Comparison of ENCODE assay signal across 11 cellular contexts in the genomic region with DNA sequence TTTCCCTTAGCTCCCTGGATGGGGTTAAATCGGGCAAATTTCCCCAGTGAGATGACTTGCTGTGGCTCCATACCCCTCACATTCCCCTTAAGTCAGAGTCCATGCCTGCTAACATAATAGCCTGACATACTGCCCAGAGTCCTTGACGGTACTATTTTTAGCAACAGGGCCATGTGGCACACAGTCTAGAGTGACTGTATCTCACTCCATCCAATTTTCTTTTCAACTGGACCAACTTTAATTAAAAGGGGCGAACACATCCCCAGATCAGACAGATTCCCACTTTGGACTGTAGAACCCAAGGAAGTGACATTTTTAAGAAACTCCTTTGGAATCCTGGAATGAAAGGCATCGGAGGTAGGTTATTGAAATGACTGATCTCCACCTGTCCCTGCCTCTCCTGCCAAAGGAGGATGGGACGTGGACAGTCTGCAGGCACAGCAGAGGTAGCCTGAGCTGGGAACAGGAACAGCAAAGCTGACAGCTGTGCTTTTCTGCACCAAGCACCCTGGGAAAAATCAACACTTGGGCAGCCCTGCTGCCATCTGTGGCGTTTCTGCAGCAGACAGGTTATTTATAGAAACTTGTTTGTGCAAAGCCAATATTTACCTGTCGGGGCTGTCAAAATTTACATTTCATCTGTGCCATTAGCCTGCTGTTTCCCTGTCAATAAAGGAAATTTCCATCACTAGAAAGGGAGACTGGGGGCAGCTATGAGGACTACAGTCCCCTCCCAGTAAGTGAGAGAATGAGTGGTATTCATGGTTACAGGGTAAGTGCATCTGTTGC.
DNase-seq lines count a peak whose midpoint lies in the region; ATAC-seq and TF ChIP-seq lines count a peak whose summit lies in the region.
"Had no signal": no experiment of that assay in that cellular context is flagged by ENCODE, and none has a peak within 500 bp of the region (broad histone marks: within the 10 kb centered on the region; RNA-seq: fewer than 3 reads in every experiment).

No MANE protein-coding gene starts in this region.

- peak overlapping the region in 2 of 4 donors; percentile 7 to 14 for H3K27ac ChIP-seq in esophagus muscularis mucosa (replicated peaks in 1 of 4)
- H3K27ac ChIP-seq: adrenal gland, thyroid gland had no signal

- H3K36me3 Mint-ChIP-seq in brain (peaks cover 11% of the 10 kb centered on the region), Calu3 (ENCODE audit: insufficient read depth, unreplicated experiment) (no peaks in the 10 kb centered on the region)

- peak overlapping the region; percentile 22; the same call in 1 of the 2 replicates for H3K4me3 ChIP-seq in LNCaP clone FGC (ENCODE audit: low read depth, low read length)
- H3K4me3 ChIP-seq in esophagus muscularis mucosa, result no peak overlapping the region
- H3K4me3 ChIP-seq: adrenal gland, thyroid gland had no signal

- peaks cover 4% of the 10 kb centered on the region for H3K27me3 Mint-ChIP-seq in brain
- H3K27me3 Mint-ChIP-seq in Calu3 (ENCODE audit: unreplicated experiment), result peaks cover 22% of the 10 kb centered on the region

- H3K27me3 ChIP-seq in esophagus muscularis mucosa, result no peaks in the 10 kb centered on the region
- H3K27me3 ChIP-seq: adrenal gland, thyroid gland had no signal

- no peak for TF ChIP-seq POLR2A in esophagus muscularis mucosa (IDR thresholded peaks at IDR 0.05; ENCODE audit: low read depth)

- peaks cover 0 to 8% (median 0%) of the 10 kb centered on the region in 4 donors for H3K9me3 ChIP-seq in esophagus muscularis mucosa
- H3K9me3 ChIP-seq: adrenal gland, thyroid gland had no signal

- peak overlapping the region in 4 of 5 experiments; percentile 51 to 83 (median 69) for H3K27ac Mint-ChIP-seq in brain
- no peak overlapping the region for H3K27ac Mint-ChIP-seq in Calu3 (ENCODE audit: unreplicated experiment)

- no peak for TF ChIP-seq EP300 in esophagus muscularis mucosa (IDR thresholded peaks at IDR 0.05)

- H3K4me3 Mint-ChIP-seq in brain, result peak overlapping the region in 2 of 5 experiments; percentile 27 to 36
- no peak overlapping the region for H3K4me3 Mint-ChIP-seq in Calu3 (ENCODE audit: low read depth, unreplicated experiment)

- H3K4me1 Mint-ChIP-seq in brain (peaks cover 60% of the 10 kb centered on the region), Calu3 (ENCODE audit: low read depth, unreplicated experiment) (no peaks in the 10 kb centered on the region)

- CTCF ChIA-PET in Calu3 (lab: Charles Lee), result no interaction called here

- DNase-seq in LNCaP clone FGC (ENCODE audit: low read depth) (peak; percentile 99), NCI-H2171 treated with DMSO at 0.1 percent for 48 hours (lab: John Stamatoyannopoulos, UW) (peak; percentile 97), posterior cingulate gyrus (peak in 6 of 10 donors; percentile 26 to 91 (median 64)), T1000 (lab: John Stamatoyannopoulos, UW) (no peak), esophagus muscularis mucosa (ENCODE audit: extremely low spot score) (no peak), Calu3 (no peak)
- DNase-seq: adrenal gland, occipital lobe had no signal

- TF ChIP-seq CTCF in LNCaP clone FGC (IDR thresholded peaks at IDR 0.05; ENCODE audit: control insufficient read depth, extremely low read depth, insufficient read depth), result no peak
- no peak for TF ChIP-seq CTCF in brain (conservative IDR thresholded peaks at IDR 0.05)
- TF ChIP-seq CTCF in esophagus muscularis mucosa (IDR thresholded peaks at IDR 0.05), result no peak
- no peak for TF ChIP-seq CTCF in Calu3 (IDR thresholded peaks at IDR 0.05; ENCODE audit: unreplicated experiment)

- no TSS peak for BruUV-seq in Calu3 (replicated peaks; lab: Mats Ljungman, UMichigan)

- H3K4me1 ChIP-seq in esophagus muscularis mucosa, result peaks cover 9 to 56% (median 28%) of the 10 kb centered on the region in 4 donors

- WGBS in esophagus muscularis mucosa, result 57% methylated on average over 7 of the region's 7 CpGs

- no peaks in the 10 kb centered on the region for H3K36me3 ChIP-seq in esophagus muscularis mucosa
- H3K36me3 ChIP-seq: adrenal gland, thyroid gland had no signal

- H3K9me3 Mint-ChIP-seq in brain (peaks cover 0 to 13% (median 3%) of the 10 kb centered on the region in 5 experiments), Calu3 (ENCODE audit: low read depth, unreplicated experiment) (peaks cover 13% of the 10 kb centered on the region)

- intact Hi-C loops in posterior cingulate gyrus (cut with DNase I) (no loop called here), esophagus muscularis mucosa (cut with DNase I) (no loop called here), Calu3 (cut with micrococcal nuclease; ENCODE audit: unreplicated experiment) (no loop called here)

- no peak for ATAC-seq in GM19035 (IDR thresholded peaks at IDR 0.05; ENCODE audit: unreplicated experiment)

Comparison
In these comparisons a context has a peak if more than half of its experiments do, and no peak if none do; other contexts are left out.
1. DNase-seq: peak in LNCaP clone FGC (single experiment), NCI-H2171 treated with DMSO at 0.1 percent for 48 hours (single experiment) and posterior cingulate gyrus (6 of 10); none in T1000 (single experiment), esophagus muscularis mucosa (single experiment) and Calu3 (single experiment).